Comparison of ENCODE assay signal across 29 cellular contexts in the genomic region with DNA sequence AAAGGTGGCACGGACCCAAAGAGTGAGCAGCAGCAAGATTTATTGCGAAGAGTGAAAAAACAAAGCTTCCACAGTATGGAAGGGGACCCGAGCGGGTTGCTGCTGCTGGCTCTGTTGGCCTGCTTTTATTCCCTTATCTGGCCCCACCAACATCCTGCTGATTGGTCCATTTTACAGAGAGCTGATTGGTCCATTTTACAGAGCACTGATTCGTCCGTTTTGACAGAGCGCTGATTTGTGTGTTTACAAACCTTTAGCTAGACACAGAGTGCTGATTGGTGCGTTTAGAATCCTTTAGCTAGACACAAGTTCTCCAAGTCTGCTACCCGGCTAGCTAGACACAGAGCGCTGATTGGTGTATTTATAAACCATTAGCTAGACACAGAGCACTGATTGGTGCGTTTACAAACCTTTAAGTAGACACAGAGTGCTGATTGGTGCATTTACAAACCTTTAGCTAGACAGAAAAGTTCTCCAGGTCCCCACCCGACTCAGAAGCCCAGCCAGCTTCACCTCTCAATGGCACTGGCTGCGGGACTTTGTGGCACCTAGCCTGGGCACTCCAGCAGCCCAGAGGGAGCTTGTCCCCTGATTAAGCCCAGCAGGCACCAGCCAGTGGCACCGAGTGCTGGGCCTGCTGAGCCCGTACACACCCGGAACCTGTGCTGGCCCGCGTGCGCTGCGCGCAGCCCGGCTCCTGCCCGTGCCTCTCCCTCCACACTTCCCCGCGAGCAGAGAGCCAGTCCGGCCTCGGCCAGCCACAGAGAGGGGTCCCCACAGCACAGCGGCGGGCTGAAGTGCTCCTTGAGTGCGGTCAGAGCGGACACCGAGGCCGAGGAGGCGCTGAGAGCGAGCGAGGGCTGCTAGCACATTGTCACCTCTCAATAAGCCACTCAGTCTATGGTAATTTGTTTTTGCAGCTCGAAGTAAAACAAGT. TPM values are rescaled to one million over a fixed set of nuclear protein-coding genes. Genes with fewer than 3 reads are reported as not detected.
DNase-seq lines count a peak whose midpoint lies in the region; ATAC-seq and TF ChIP-seq lines count a peak whose summit lies in the region.
"Had no signal": no experiment of that assay in that cellular context is flagged by ENCODE, and none has a peak within 500 bp of the region (broad histone marks: within the 10 kb centered on the region; RNA-seq: fewer than 3 reads in every experiment).

No MANE protein-coding gene starts in this region.

- H3K36me3 Mint-ChIP-seq in CD8-positive, alpha-beta memory T cell: peaks cover 0 to 36% (median 4%) of the 10 kb centered on the region in 3 donors
- no peaks in the 10 kb centered on the region for H3K36me3 Mint-ChIP-seq in T-helper 17 cell (ENCODE audit: low read depth)

- POLR2A ChIA-PET in CD8-positive, alpha-beta memory T cell (lab: Charles Lee): no interaction called here

- H3K4me3 ChIP-seq in ACC112 (ENCODE audit: low read depth, low read length) (no peak overlapping the region), mesenchymal stem cell (ENCODE audit: insufficient read depth in 1 of 2, low read depth in 1 of 2, low read length in 2 of 2) (no peak overlapping the region), breast epithelium (no peak overlapping the region)
- no peak overlapping the region for H3K4me3 ChIP-seq in CD8-positive, alpha-beta memory T cell (ENCODE audit: low read length)
- H3K4me3 ChIP-seq: esophagus muscularis mucosa, left lung, psoas muscle, transverse colon had no signal

- H3K27ac ChIP-seq in ACC112 (ENCODE audit: low read depth, low read length): peak overlapping the region; percentile 77; the same call in 1 of the 2 replicates
- H3K27ac ChIP-seq in CD8-positive, alpha-beta memory T cell (ENCODE audit: low read depth, low read length): no peak overlapping the region
- no peak overlapping the region for H3K27ac ChIP-seq in mesenchymal stem cell (ENCODE audit: low read length, poor library complexity, severe bottlenecking)
- no peak overlapping the region for H3K27ac ChIP-seq in breast epithelium
- H3K27ac ChIP-seq: esophagus muscularis mucosa, psoas muscle, transverse colon had no signal

- no peak for DNase-seq in CD8-positive, alpha-beta memory T cell
- DNase-seq in T-helper 17 cell (no peak), mesenchymal stem cell (no peak), CD1c-positive myeloid dendritic cell (ENCODE audit: extremely low spot score) (no peak), SHP77 treated with DMSO at 0.1 percent for 48 hours (lab: John Stamatoyannopoulos, UW) (no peak), breast epithelium (ENCODE audit: low spot score in 2 of 2) (no peak)
- DNase-seq: activated CD4-positive, alpha-beta T cell treated with anti-CD3 and anti-CD28 coated beads, Interleukin-2, amount 50 U/mL, for 4 hours; activated naive CD4-positive, alpha-beta T cell treated with anti-CD3 and anti-CD28 coated beads, Interleukin-2, amount 10 ng/mL, durations not matched to agents 7 days and 5 days; aorta; C1 segment of cervical spinal cord; foreskin fibroblast; GOT3; IMR-90; NCI-H146; NCI-H345; NCI-H774; nucleus accumbens; psoas muscle; stimulated activated CD4-positive, alpha-beta T cell treated with anti-CD3 and anti-CD28 coated beads, Interleukin-4, amount 100 ng/mL, for 1 hour; T-helper 1 cell; transverse colon had no signal

- H3K9ac ChIP-seq in mesenchymal stem cell (ENCODE audit: low read length): no peak overlapping the region

- peaks cover 33% of the 10 kb centered on the region for H3K79me1 ChIP-seq in mesenchymal stem cell (replicated peaks; ENCODE audit: low read length, poor library complexity, severe bottlenecking)

- no peak overlapping the region for H3K4me3 Mint-ChIP-seq in CD8-positive, alpha-beta memory T cell
- H3K4me3 Mint-ChIP-seq in T-helper 17 cell: no peak overlapping the region
- H3K4me3 Mint-ChIP-seq: activated naive CD4-positive, alpha-beta T cell treated with anti-CD3 and anti-CD28 coated beads, Interleukin-2, amount 10 ng/mL, durations not matched to agents 7 days and 5 days; activated T-helper 1 cell treated with anti-CD3 and anti-CD28 coated beads, Interleukin-12 subunit alpha, Interleukin-12 subunit beta, Interleukin-2, Interleukin-4 antibody, amounts not matched to agents 30 ng/mL and 10 ng/mL and 1 ng/mL, durations not matched to agents 14 hours and 24 hours and 36 hours; memory B cell had no signal

- no peak overlapping the region for H2AFZ ChIP-seq in ACC112 (ENCODE audit: low read length, unreplicated experiment)
- H2AFZ ChIP-seq in mesenchymal stem cell (ENCODE audit: low read depth, low read length): no peak overlapping the region

- no peaks in the 10 kb centered on the region for H3K9me3 Mint-ChIP-seq in CD8-positive, alpha-beta memory T cell
- H3K9me3 Mint-ChIP-seq: activated naive CD4-positive, alpha-beta T cell treated with anti-CD3 and anti-CD28 coated beads, Interleukin-2, amount 10 ng/mL, durations not matched to agents 7 days and 5 days; activated T-helper 1 cell treated with anti-CD3 and anti-CD28 coated beads, Interleukin-12 subunit alpha, Interleukin-12 subunit beta, Interleukin-2, Interleukin-4 antibody, amounts not matched to agents 30 ng/mL and 10 ng/mL and 1 ng/mL, durations not matched to agents 14 hours and 24 hours and 36 hours; memory B cell had no signal

- no peak overlapping the region for H2BK15ac ChIP-seq in mesenchymal stem cell (ENCODE audit: low read depth, poor library complexity, severe bottlenecking)

- peaks cover 6% of the 10 kb centered on the region; the same call in 1 of the 2 replicates for H3K36me3 ChIP-seq in ACC112 (ENCODE audit: insufficient read depth, low read length)
- no peaks in the 10 kb centered on the region for H3K36me3 ChIP-seq in CD8-positive, alpha-beta memory T cell (ENCODE audit: insufficient read depth, low read length)
- H3K36me3 ChIP-seq in mesenchymal stem cell (ENCODE audit: control insufficient read depth in 1 of 2, insufficient read depth in 2 of 2, low read depth in 1 of 2, low read length in 2 of 2): peaks cover 16 to 34% of the 10 kb centered on the region in 2 experiments
- H3K36me3 ChIP-seq in breast epithelium: no peaks in the 10 kb centered on the region
- H3K36me3 ChIP-seq: transverse colon had no signal

- TF ChIP-seq CTCF in breast epithelium (IDR thresholded peaks at IDR 0.05): no peak

- H3K79me2 ChIP-seq in ACC112 (ENCODE audit: control insufficient read depth, insufficient read depth, low read length, unreplicated experiment): peaks cover 19% of the 10 kb centered on the region

- peak overlapping the region; percentile 33 to 76 for H3K18ac ChIP-seq in mesenchymal stem cell (ENCODE audit: low read depth in 1 of 2, low read length in 2 of 2)

- H3K4ac ChIP-seq in mesenchymal stem cell (ENCODE audit: low read depth in 1 of 2, low read length in 2 of 2): peak overlapping the region; percentile 64 to 75

- no peak overlapping the region for H2AK5ac ChIP-seq in mesenchymal stem cell (ENCODE audit: low read length, severe bottlenecking)

- 97% methylated on average over 34 of the region's 37 CpGs for WGBS in mesenchymal stem cell

- peak overlapping the region; percentile 61 for H2BK120ac ChIP-seq in mesenchymal stem cell (ENCODE audit: low read depth, low read length)

- H3K4me2 ChIP-seq in mesenchymal stem cell (ENCODE audit: low read length, poor library complexity, severe bottlenecking): no peak overlapping the region

- CTCF ChIA-PET in CD8-positive, alpha-beta memory T cell (lab: Charles Lee): interaction anchor here (1.1 to 7.5 kb wide), 7 partner anchors 14 to 71 kb away, joined by 3 to 54 read pairs (median 4); no protein-coding TSS in a partner anchor

- peak overlapping the region; percentile 44 to 85 (median 62) for H3K27ac Mint-ChIP-seq in CD8-positive, alpha-beta memory T cell
- H3K27ac Mint-ChIP-seq in T-helper 17 cell: peak overlapping the region; percentile 87
- H3K27ac Mint-ChIP-seq: activated T-helper 1 cell treated with anti-CD3 and anti-CD28 coated beads, Interleukin-12 subunit alpha, Interleukin-12 subunit beta, Interleukin-2, Interleukin-4 antibody, amounts not matched to agents 30 ng/mL and 10 ng/mL and 1 ng/mL, durations not matched to agents 14 hours and 24 hours and 36 hours had no signal

- intact Hi-C loops in breast epithelium (cut with DNase I; ENCODE audit: low total_unique reads): no loop called here

- peak overlapping the region; percentile 86 for H4K91ac ChIP-seq in mesenchymal stem cell (ENCODE audit: low read length)

- peak overlapping the region; percentile 85 for H4K8ac ChIP-seq in mesenchymal stem cell (ENCODE audit: low read length)

- no peak for TF ChIP-seq POLR2A in breast epithelium (IDR thresholded peaks at IDR 0.05)

- H3K14ac ChIP-seq in mesenchymal stem cell (ENCODE audit: low read length in 2 of 2): no peak overlapping the region

- peaks cover 29 to 39% (median 38%) of the 10 kb centered on the region in 3 donors for H3K4me1 Mint-ChIP-seq in CD8-positive, alpha-beta memory T cell
- H3K4me1 Mint-ChIP-seq in T-helper 17 cell: peaks cover 22% of the 10 kb centered on the region

- H3K27me3 ChIP-seq in ACC112 (ENCODE audit: insufficient read depth, low read length): no peaks in the 10 kb centered on the region
- no peaks in the 10 kb centered on the region for H3K27me3 ChIP-seq in CD8-positive, alpha-beta memory T cell (ENCODE audit: insufficient read depth, low read length, poor library complexity, severe bottlenecking)
- H3K27me3 ChIP-seq in mesenchymal stem cell (ENCODE audit: control insufficient read depth in 1 of 2, insufficient read depth in 1 of 2, low read length in 2 of 2): no peaks in the 10 kb centered on the region
- no peaks in the 10 kb centered on the region for H3K27me3 ChIP-seq in breast epithelium
- H3K27me3 ChIP-seq: esophagus muscularis mucosa, left lung, transverse colon had no signal

- ATAC-seq in T-helper 17 cell (no peak), GM21447 (IDR thresholded peaks at IDR 0.05; ENCODE audit: unreplicated experiment) (no peak)
- ATAC-seq: left lung, psoas muscle, sciatic nerve had no signal

- H2BK5ac ChIP-seq in mesenchymal stem cell (ENCODE audit: low read depth, low read length, poor library complexity, severe bottlenecking): no peak overlapping the region

- H2BK12ac ChIP-seq in mesenchymal stem cell (ENCODE audit: low read length in 2 of 2): peak overlapping the region; percentile 39 to 78

- H3K4me1 ChIP-seq in ACC112 (ENCODE audit: control insufficient read depth, insufficient read depth, low read length, unreplicated experiment) (peaks cover 40% of the 10 kb centered on the region), mesenchymal stem cell (ENCODE audit: control insufficient read depth, insufficient read depth, low read depth, low read length) (peaks cover 3% of the 10 kb centered on the region), breast epithelium (no peaks in the 10 kb centered on the region)
- H3K4me1 ChIP-seq in CD8-positive, alpha-beta memory T cell (ENCODE audit: insufficient read depth, low read length): peaks cover 30% of the 10 kb centered on the region
- H3K4me1 ChIP-seq: psoas muscle, transverse colon had no signal

- H3K23ac ChIP-seq in mesenchymal stem cell (ENCODE audit: low read length in 2 of 2): peak overlapping the region in 1 of 2 experiments; percentile 69

- H3K9me3 ChIP-seq in CD8-positive, alpha-beta memory T cell (ENCODE audit: low read length): no peaks in the 10 kb centered on the region
- no peaks in the 10 kb centered on the region for H3K9me3 ChIP-seq in T-helper 17 cell (ENCODE audit: control insufficient read depth, low read length, poor library complexity, severe bottlenecking)
- H3K9me3 ChIP-seq in mesenchymal stem cell (ENCODE audit: control insufficient read depth, low read length): no peaks in the 10 kb centered on the region
- no peaks in the 10 kb centered on the region for H3K9me3 ChIP-seq in breast epithelium
- H3K9me3 ChIP-seq: esophagus muscularis mucosa, left lung, psoas muscle, transverse colon had no signal

- H3K27me3 Mint-ChIP-seq in CD8-positive, alpha-beta memory T cell: no peaks in the 10 kb centered on the region
- H3K27me3 Mint-ChIP-seq in T-helper 17 cell: no peaks in the 10 kb centered on the region
- H3K27me3 Mint-ChIP-seq: activated naive CD4-positive, alpha-beta T cell treated with anti-CD3 and anti-CD28 coated beads, Interleukin-2, amount 10 ng/mL, durations not matched to agents 7 days and 5 days; memory B cell had no signal

RNA-seq across cellular contexts. Expression of a gene that starts 15.1 kb away (rescaled TPM):
- 1 to 10 TPM in 1 of 2 experiments, under 1 TPM in 1; 0.58 to 1.1 TPM for total RNA-seq in CD8-positive, alpha-beta memory T cell
- polyA plus RNA-seq in CD8-positive, alpha-beta memory T cell: 0.32 TPM
- total RNA-seq in T-helper 17 cell: 1 to 10 TPM in 1 of 2 donors, under 1 TPM in 1; 0.39 to 1.6 TPM
- polyA plus RNA-seq in mesenchymal stem cell (2013, experiment 1 of 2): not detected
- not detected for polyA plus RNA-seq in mesenchymal stem cell (2013, experiment 2 of 2)
- 10 to 100 TPM in 1 of 3 donors, 1 to 10 TPM in 1, under 1 TPM in 1; 0.33 to 13.2 (median 6.7) TPM for total RNA-seq in breast epithelium
- total RNA-seq: activated T-helper 1 cell treated with anti-CD3 and anti-CD28 coated beads, Interleukin-12 subunit alpha, Interleukin-12 subunit beta, Interleukin-2, Interleukin-4 antibody, amounts not matched to agents 30 ng/mL and 10 ng/mL and 1 ng/mL, durations not matched to agents 14 hours and 24 hours and 36 hours; IMR-90; RPMI7951 had no signal
- polyA plus RNA-seq: IMR-90 had no signal

RNA-seq across cellular contexts. Expression of a gene that starts 26.5 kb away (rescaled TPM):
- total RNA-seq in CD8-positive, alpha-beta memory T cell: under 1 TPM; 0.09 TPM
- polyA plus RNA-seq in CD8-positive, alpha-beta memory T cell: not detected
- total RNA-seq in T-helper 17 cell (under 1 TPM; 0.10 to 0.16 TPM), breast epithelium (1 to 10 TPM in 1 of 3 donors, under 1 TPM in 1, not detected in 1; 0.96 to 1.5 TPM)
- polyA plus RNA-seq in mesenchymal stem cell (2013, experiment 1 of 2): 0.01 TPM
- 0.01 TPM for polyA plus RNA-seq in mesenchymal stem cell (2013, experiment 2 of 2)
- total RNA-seq: activated T-helper 1 cell treated with anti-CD3 and anti-CD28 coated beads, Interleukin-12 subunit alpha, Interleukin-12 subunit beta, Interleukin-2, Interleukin-4 antibody, amounts not matched to agents 30 ng/mL and 10 ng/mL and 1 ng/mL, durations not matched to agents 14 hours and 24 hours and 36 hours; IMR-90; RPMI7951 had no signal
- polyA plus RNA-seq: aorta had no signal

RNA-seq across cellular contexts. Expression of a gene that starts 37.9 kb away (rescaled TPM):
- total RNA-seq in CD8-positive, alpha-beta memory T cell: 10 to 100 TPM; 73.8 to 74.2 TPM
- 120 TPM for polyA plus RNA-seq in CD8-positive, alpha-beta memory T cell
- total RNA-seq in T-helper 17 cell (10 to 100 TPM; 79.0 to 80.3 TPM), breast epithelium (100 to 1,000 TPM; 121 to 162 (median 136) TPM)
- polyA plus RNA-seq in mesenchymal stem cell (2013, experiment 1 of 2): 113 TPM
- 117 TPM for polyA plus RNA-seq in mesenchymal stem cell (2013, experiment 2 of 2)
